12 cellular contexts compared by ENCODE assay signal in the genomic region with DNA sequence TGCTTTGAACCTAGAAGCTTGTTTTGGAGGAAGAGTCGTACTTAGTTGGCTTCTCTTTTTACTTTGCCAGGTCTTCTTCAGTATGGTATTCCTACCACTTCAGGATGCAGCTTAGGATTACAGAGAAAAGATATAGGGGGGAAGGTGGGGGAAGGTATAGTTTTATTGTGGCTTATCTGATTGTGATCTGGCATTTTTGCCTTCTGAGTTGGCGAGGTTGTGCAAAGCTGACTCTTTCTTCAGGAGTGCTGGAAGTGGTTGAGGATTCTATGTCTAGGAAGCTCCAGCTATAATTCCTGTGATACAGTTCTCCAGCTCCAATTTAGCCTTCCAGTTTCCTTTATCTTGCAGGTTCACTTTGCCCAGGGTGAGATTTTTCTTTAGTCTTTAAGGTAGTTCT. TPM values are rescaled to one million over a fixed set of nuclear protein-coding genes. Genes with fewer than 3 reads are reported as not detected.
DNase-seq lines count a peak whose midpoint lies in the region; ATAC-seq and TF ChIP-seq lines count a peak whose summit lies in the region.
"Had no signal": no experiment of that assay in that cellular context is flagged by ENCODE, and none has a peak within 500 bp of the region (broad histone marks: within the 10 kb centered on the region; RNA-seq: fewer than 3 reads in every experiment).

No MANE protein-coding gene starts in this region.

- TF ChIP-seq POLR2A in adrenal gland (IDR thresholded peaks at IDR 0.05), result no peak

- H3K9me3 ChIP-seq in effector memory CD4-positive, alpha-beta T cell (ENCODE audit: control insufficient read depth, low read length), result no peaks in the 10 kb centered on the region
- no peaks in the 10 kb centered on the region for H3K9me3 ChIP-seq in adrenal gland (replicated peaks in 1 of 3)
- H3K9me3 ChIP-seq: BE2C had no signal

- POLR2A ChIA-PET in RWPE1 (lab: Yijun Ruan, JAX; ENCODE audit: low non-redundant PET), result no interaction called here

- peak overlapping the region; percentile 50 for H3K4me3 Mint-ChIP-seq in activated naive CD4-positive, alpha-beta T cell treated with anti-CD3 and anti-CD28 coated beads for 36 hours
- H3K4me3 Mint-ChIP-seq in stimulated activated naive B cell treated with anti-CD40 and anti-IgM and Interleukin-4, amounts not matched to agents 10 μg/mL and 1 μg/mL and 100 μg/mL, for 72 hours, result peak overlapping the region in 1 of 2 donors; percentile 22

- H3K27ac ChIP-seq in RWPE1 (no peak overlapping the region), adrenal gland (no peak overlapping the region)
- peak overlapping the region; percentile 79 for H3K27ac ChIP-seq in effector memory CD4-positive, alpha-beta T cell (ENCODE audit: insufficient read depth, low read length, poor library complexity, severe bottlenecking)

- no peaks in the 10 kb centered on the region for H3K27me3 Mint-ChIP-seq in activated naive CD4-positive, alpha-beta T cell treated with anti-CD3 and anti-CD28 coated beads for 36 hours (ENCODE audit: low read depth)
- H3K27me3 Mint-ChIP-seq in stimulated activated naive B cell treated with anti-CD40 and anti-IgM and Interleukin-4, amounts not matched to agents 10 μg/mL and 1 μg/mL and 100 μg/mL, for 72 hours, result no peaks in the 10 kb centered on the region

- ATAC-seq in stimulated activated naive B cell treated with anti-CD40 and anti-IgM and Interleukin-4, amounts not matched to agents 10 μg/mL and 1 μg/mL and 100 μg/mL, for 72 hours (replicated peaks), result no peak
- ATAC-seq in HG03196 (IDR thresholded peaks at IDR 0.05; ENCODE audit: unreplicated experiment), result no peak

- H3K36me3 Mint-ChIP-seq in activated naive CD4-positive, alpha-beta T cell treated with anti-CD3 and anti-CD28 coated beads for 36 hours (ENCODE audit: low read depth), result peaks cover 27% of the 10 kb centered on the region
- H3K36me3 Mint-ChIP-seq in stimulated activated naive B cell treated with anti-CD40 and anti-IgM and Interleukin-4, amounts not matched to agents 10 μg/mL and 1 μg/mL and 100 μg/mL, for 72 hours, result peaks cover 14 to 32% of the 10 kb centered on the region in 2 donors

- no peaks in the 10 kb centered on the region for H3K36me3 ChIP-seq in effector memory CD4-positive, alpha-beta T cell (ENCODE audit: control insufficient read depth, insufficient read depth, low read length)
- no peaks in the 10 kb centered on the region for H3K36me3 ChIP-seq in adrenal gland (replicated peaks in 1 of 2)
- H3K36me3 ChIP-seq: BE2C had no signal

- CTCF ChIA-PET in activated naive CD4-positive, alpha-beta T cell treated with anti-CD3 and anti-CD28 coated beads for 36 hours (lab: Charles Lee), result interaction anchor here (0.8 to 1.7 kb wide), 5 partner anchors 10 to 111 kb away, joined by 3 to 6 read pairs (median 3); no protein-coding TSS in a partner anchor
- CTCF ChIA-PET in RWPE1 (lab: Yijun Ruan, JAX), result interaction anchor here (0.6 kb wide), 1 partner anchor 1503 kb away, joined by 3 read pairs; no protein-coding TSS in a partner anchor

- no peaks in the 10 kb centered on the region for H3K9me3 Mint-ChIP-seq in activated naive CD4-positive, alpha-beta T cell treated with anti-CD3 and anti-CD28 coated beads for 36 hours
- H3K9me3 Mint-ChIP-seq in stimulated activated naive B cell treated with anti-CD40 and anti-IgM and Interleukin-4, amounts not matched to agents 10 μg/mL and 1 μg/mL and 100 μg/mL, for 72 hours, result no peaks in the 10 kb centered on the region

- 77 to 81% (median 79%) methylated on average over 2 of the region's 2 CpGs for WGBS in adrenal gland, 4 donors

- H3K4me1 ChIP-seq in effector memory CD4-positive, alpha-beta T cell (ENCODE audit: control insufficient read depth, insufficient read depth, low read length, poor library complexity, severe bottlenecking), result peaks cover 33% of the 10 kb centered on the region
- H3K4me1 ChIP-seq in adrenal gland (replicated peaks in 1 of 2), result peaks cover 0 to 2% of the 10 kb centered on the region in 2 donors
- H3K4me1 ChIP-seq: BE2C had no signal

- no peak for DNase-seq in activated naive CD4-positive, alpha-beta T cell treated with anti-CD3 and anti-CD28 coated beads for 36 hours
- no peak for DNase-seq in activated naive CD4-positive, alpha-beta T cell treated with Interleukin-2 at 50 U/mL for 16 hours
- DNase-seq in RWPE1 (ENCODE audit: low spot score) (peak; percentile 37), DMS114 treated with DMSO at 0.1 percent for 48 hours (lab: John Stamatoyannopoulos, UW; ENCODE audit: unreplicated experiment) (no peak), adrenal gland (no peak)
- DNase-seq in effector memory CD4-positive, alpha-beta T cell, result no peak
- DNase-seq in stimulated activated naive B cell treated with anti-CD40 and anti-IgM and Interleukin-4, amounts not matched to agents 10 μg/mL and 1 μg/mL and 100 μg/mL, for 72 hours, result no peak
- DNase-seq: BE2C, islet precursor cell, NCI-H1694, SIG-M5 had no signal

- TF ChIP-seq CTCF in RWPE1 (conservative IDR thresholded peaks at IDR 0.05; ENCODE audit: low read depth) (no peak), adrenal gland (IDR thresholded peaks at IDR 0.05) (no peak)

- peaks cover 75% of the 10 kb centered on the region for H3K4me1 Mint-ChIP-seq in activated naive CD4-positive, alpha-beta T cell treated with anti-CD3 and anti-CD28 coated beads for 36 hours (ENCODE audit: low read depth)
- H3K4me1 Mint-ChIP-seq in stimulated activated naive B cell treated with anti-CD40 and anti-IgM and Interleukin-4, amounts not matched to agents 10 μg/mL and 1 μg/mL and 100 μg/mL, for 72 hours, result peaks cover 43 to 60% of the 10 kb centered on the region in 2 donors

- peak overlapping the region; percentile 97 for H3K27ac Mint-ChIP-seq in activated naive CD4-positive, alpha-beta T cell treated with anti-CD3 and anti-CD28 coated beads for 36 hours
- peak overlapping the region; percentile 62 for H3K27ac Mint-ChIP-seq in stimulated activated naive B cell treated with anti-CD40 and anti-IgM and Interleukin-4, amounts not matched to agents 10 μg/mL and 1 μg/mL and 100 μg/mL, for 72 hours

- H3K27me3 ChIP-seq in effector memory CD4-positive, alpha-beta T cell (replicated peaks; ENCODE audit: control insufficient read depth, insufficient read depth, low read length, poor library complexity, severe bottlenecking), result no peaks in the 10 kb centered on the region
- H3K27me3 ChIP-seq in adrenal gland, result no peaks in the 10 kb centered on the region
- H3K27me3 ChIP-seq: BE2C had no signal

- intact Hi-C loops in activated naive CD4-positive, alpha-beta T cell treated with anti-CD3 and anti-CD28 coated beads for 36 hours (cut with micrococcal nuclease), result loop anchor here (5.0 kb wide), 2 partner anchors 266 to 526 kb away; a partner anchor contains a TSS
- intact Hi-C loops in adrenal gland (cut with DNase I), result loop anchor here in 1 of 2 donors (10.0 kb wide), 2 partner anchors 54 to 134 kb away; no protein-coding TSS in a partner anchor

- peak overlapping the region; percentile 16 for H3K4me3 ChIP-seq in effector memory CD4-positive, alpha-beta T cell (ENCODE audit: insufficient read depth, low read depth, low read length, poor library complexity, severe bottlenecking)
- H3K4me3 ChIP-seq in adrenal gland, result no peak overlapping the region

RNA-seq across cellular contexts. Expression of a gene that starts 7.0 kb away (rescaled TPM):
- 100 to 1,000 TPM; 106 to 108 TPM for total RNA-seq in activated naive CD4-positive, alpha-beta T cell treated with anti-CD3 and anti-CD28 coated beads for 36 hours
- 10 to 100 TPM; 16.4 to 26.7 (median 19.2) TPM for total RNA-seq in adrenal gland
- 10 to 100 TPM in 1 of 3 donors, 1 to 10 TPM in 2; 5.1 to 21.4 (median 8.2) TPM for polyA plus RNA-seq in adrenal gland
